10 cellular contexts compared by ENCODE assay signal in the genomic region with DNA sequence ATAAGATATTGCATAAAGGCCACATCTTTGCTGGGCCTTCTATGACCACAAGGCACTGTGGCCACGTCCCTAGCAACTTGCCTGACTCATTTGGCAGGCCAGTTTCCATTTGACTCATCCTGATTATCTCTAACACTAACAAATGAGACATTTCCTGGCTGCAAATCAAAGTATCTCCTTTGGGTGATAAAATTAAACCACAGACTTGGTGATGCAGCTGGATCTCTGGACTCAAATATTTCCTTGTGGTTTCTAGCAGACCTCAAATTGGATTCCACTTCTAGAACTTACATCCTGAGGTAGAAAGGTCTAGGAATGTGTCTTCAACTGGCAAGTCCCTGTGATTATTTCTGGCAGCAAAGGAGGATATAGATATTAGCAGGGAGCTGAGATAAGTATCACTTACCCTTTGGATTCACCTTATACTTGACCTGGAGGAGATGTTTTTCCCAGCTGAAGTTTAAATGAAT.
DNase-seq lines count a peak whose midpoint lies in the region; ATAC-seq and TF ChIP-seq lines count a peak whose summit lies in the region.
"Had no signal": no experiment of that assay in that cellular context is flagged by ENCODE, and none has a peak within 500 bp of the region (broad histone marks: within the 10 kb centered on the region; RNA-seq: fewer than 3 reads in every experiment).

No MANE protein-coding gene starts in this region.

- H3K4me1 ChIP-seq in breast epithelium (no peaks in the 10 kb centered on the region), tibial nerve (peaks cover 0 to 8% (median 0%) of the 10 kb centered on the region in 4 donors)
- H3K4me1 ChIP-seq: gastroesophageal sphincter had no signal

- no peaks in the 10 kb centered on the region for H3K9me3 Mint-ChIP-seq in MCF 10A (ENCODE audit: unreplicated experiment)
- H3K9me3 Mint-ChIP-seq in nephron progenitor cell = peaks cover 3% of the 10 kb centered on the region

- TF ChIP-seq CTCF in MCF 10A (IDR thresholded peaks at IDR 0.05; ENCODE audit: unreplicated experiment) (no peak), breast epithelium (IDR thresholded peaks at IDR 0.05) (no peak), cardiac fibroblast (IDR thresholded peaks at IDR 0.05; ENCODE audit: low read depth, low read length) (no peak), tibial nerve (IDR thresholded peaks at IDR 0.05) (no peak), nephron progenitor cell (IDR thresholded peaks at IDR 0.05) (no peak)

- BruUV-seq in MCF 10A (replicated peaks; lab: Mats Ljungman, UMichigan) = no TSS peak

- TF ChIP-seq POLR2A in breast epithelium (IDR thresholded peaks at IDR 0.05) (no peak), tibial nerve (IDR thresholded peaks at IDR 0.05) (no peak)

- CTCF ChIA-PET in MCF 10A (lab: Yijun Ruan, JAX) = interaction anchor here (0.6 to 1.2 kb wide), 2 partner anchors 11 to 66 kb away, joined by 3 read pairs; no protein-coding TSS in a partner anchor

- TF ChIP-seq EP300 in tibial nerve (IDR thresholded peaks at IDR 0.05) = peak in 1 of 2 donors; percentile 41

- H3K27ac ChIP-seq in breast epithelium = no peak overlapping the region
- no peak overlapping the region for H3K27ac ChIP-seq in tibial nerve
- H3K27ac ChIP-seq: 22Rv1, gastroesophageal sphincter had no signal

- H3K9me3 ChIP-seq in breast epithelium (no peaks in the 10 kb centered on the region), tibial nerve (no peaks in the 10 kb centered on the region)
- H3K9me3 ChIP-seq: gastroesophageal sphincter had no signal

- intact Hi-C loops in MCF 10A (cut with micrococcal nuclease) (no loop called here), breast epithelium (cut with DNase I; ENCODE audit: low total_unique reads) (no loop called here)

- H3K27ac Mint-ChIP-seq in MCF 10A (ENCODE audit: low read depth, unreplicated experiment) (no peak overlapping the region), nephron progenitor cell (no peak overlapping the region)

- 0 to 5% methylated on average over 1 of the region's 1 CpG for WGBS in tibial nerve, 2 donors

- H3K4me3 ChIP-seq in breast epithelium (no peak overlapping the region), cardiac fibroblast (replicated peaks in 1 of 2; ENCODE audit: low read depth in 2 of 2, low read length in 2 of 2) (no peak overlapping the region), tibial nerve (no peak overlapping the region)
- H3K4me3 ChIP-seq: gastroesophageal sphincter had no signal

- H3K4me1 Mint-ChIP-seq in MCF 10A (ENCODE audit: insufficient read depth, unreplicated experiment) (peaks cover 23% of the 10 kb centered on the region), nephron progenitor cell (no peaks in the 10 kb centered on the region)

- ATAC-seq in GM19455 (IDR thresholded peaks at IDR 0.05; ENCODE audit: unreplicated experiment) = no peak
- ATAC-seq: gastroesophageal sphincter had no signal

- H3K27me3 Mint-ChIP-seq in MCF 10A (ENCODE audit: insufficient read depth, unreplicated experiment) (peaks cover 64% of the 10 kb centered on the region), nephron progenitor cell (ENCODE audit: low read depth, poor library complexity) (peaks cover 4% of the 10 kb centered on the region)

- H3K36me3 ChIP-seq in breast epithelium (no peaks in the 10 kb centered on the region), tibial nerve (no peaks in the 10 kb centered on the region)
- H3K36me3 ChIP-seq: gastroesophageal sphincter had no signal

- H3K27me3 ChIP-seq in breast epithelium (no peaks in the 10 kb centered on the region), tibial nerve (no peaks in the 10 kb centered on the region)
- H3K27me3 ChIP-seq: gastroesophageal sphincter had no signal

- DNase-seq in MCF 10A (ENCODE audit: unreplicated experiment) (peak; percentile 92), breast epithelium (ENCODE audit: low spot score in 2 of 2) (no peak), HS-27A (ENCODE audit: low read depth) (peak; percentile 99), cardiac fibroblast (ENCODE audit: low read depth in 2 of 2) (peak; percentile 89 to 92), tibial nerve (ENCODE audit: low spot score in 2 of 2) (peak; percentile 13 to 63), nephron progenitor cell (no peak), activated T-cell treated with anti-CD3 and anti-CD28 coated beads for 4 hours (no peak)

- POLR2A ChIA-PET in MCF 10A (lab: Yijun Ruan, JAX) = no interaction called here

- no peak overlapping the region for H3K4me3 Mint-ChIP-seq in MCF 10A (ENCODE audit: unreplicated experiment)
- no peak overlapping the region for H3K4me3 Mint-ChIP-seq in nephron progenitor cell

- H3K36me3 Mint-ChIP-seq in MCF 10A (ENCODE audit: insufficient read depth, unreplicated experiment) = no peaks in the 10 kb centered on the region
- H3K36me3 Mint-ChIP-seq in nephron progenitor cell (ENCODE audit: low read depth) = no peaks in the 10 kb centered on the region

Comparison
In these comparisons a context has a peak if more than half of its experiments do, and no peak if none do; other contexts are left out.
1. DNase-seq: peak in MCF 10A (single experiment), HS-27A (single experiment), cardiac fibroblast (2 of 2) and tibial nerve (2 of 2); none in breast epithelium (0 of 2), nephron progenitor cell (single experiment) and activated T-cell treated with anti-CD3 and anti-CD28 coated beads for 4 hours (single experiment).